9 cellular contexts compared by ENCODE assay signal in genomic region chr16:81752225-81752875, GRCh38. TPM values are rescaled to one million over a fixed set of nuclear protein-coding genes. Genes with fewer than 3 reads are reported as not detected.
DNase-seq lines count a peak whose midpoint lies in the region; ATAC-seq and TF ChIP-seq lines count a peak whose summit lies in the region.
"Had no signal": no experiment of that assay in that cellular context is flagged by ENCODE, and none has a peak within 500 bp of the region (broad histone marks: within the 10 kb centered on the region; RNA-seq: fewer than 3 reads in every experiment).

No MANE protein-coding gene starts in this region.

- no peak overlapping the region for H2AFZ ChIP-seq in HCT116 (ENCODE audit: low read depth, low read length, poor library complexity, severe bottlenecking)
- H2AFZ ChIP-seq in MM.1S (ENCODE audit: low read length): peak overlapping the region; percentile 95

- H3K9me3 ChIP-seq in HCT116 (ENCODE audit: control insufficient read depth in 1 of 2, insufficient read depth in 1 of 2, low read depth in 1 of 2, low read length in 2 of 2) (no peaks in the 10 kb centered on the region), MM.1S (replicated peaks; ENCODE audit: insufficient read depth, low read length) (no peaks in the 10 kb centered on the region)

- TF ChIP-seq CTCF in HCT116 (IDR thresholded peaks at IDR 0.05 in 2 of 3, conservative IDR thresholded peaks at IDR 0.05 in 1 of 3; ENCODE audit: borderline replicate concordance in 1 of 3, insufficient read depth in 1 of 3, low read depth in 2 of 3, low read length in 2 of 3) (no peak), MM.1S (IDR thresholded peaks at IDR 0.05; ENCODE audit: low read length) (no peak)

- no peak overlapping the region for H3K27ac ChIP-seq in HCT116 (ENCODE audit: low read depth, low read length)
- peak overlapping the region; percentile 55; the same call in 1 of the 2 replicates for H3K27ac ChIP-seq in MM.1S (ENCODE audit: low read length)
- H3K27ac ChIP-seq: SK-N-MC had no signal

- no peak overlapping the region for H3K4me3 ChIP-seq in HCT116 (replicated peaks in 1 of 2; ENCODE audit: low read depth in 1 of 2, low read length in 2 of 2)
- no peak overlapping the region for H3K4me3 ChIP-seq in MM.1S (ENCODE audit: low read length)
- H3K4me3 ChIP-seq: SK-N-MC had no signal

- H3K36me3 ChIP-seq in HCT116 (ENCODE audit: control insufficient read depth in 1 of 2, insufficient read depth in 2 of 2, low read length in 2 of 2) (no peaks in the 10 kb centered on the region), MM.1S (replicated peaks; ENCODE audit: insufficient read depth, low read length) (no peaks in the 10 kb centered on the region)

- no peak for TF ChIP-seq RAD21 in HCT116 (IDR thresholded peaks at IDR 0.05; ENCODE audit: low read depth)

- RAD21 ChIA-PET in HCT116 (lab: Charles Lee; ENCODE audit: low non-redundant PET in 1 of 2, low total read pairs in 2 of 2, uncharacterized antibody in 2 of 2, unreplicated experiment in 2 of 2): no interaction called here

- intact Hi-C loops in HCT116 (cut with micrococcal nuclease): no loop called here
- intact Hi-C loops in sciatic nerve (cut with DNase I): no loop called here

- POLR2A ChIA-PET in HCT116 (lab: Charles Lee): interaction anchor here (1.0 kb wide), 1 partner anchor 22 kb away, joined by 3 read pairs; no protein-coding TSS in a partner anchor

- no peaks in the 10 kb centered on the region for H4K20me1 ChIP-seq in HCT116 (ENCODE audit: insufficient read depth)
- no peaks in the 10 kb centered on the region for H4K20me1 ChIP-seq in MM.1S (ENCODE audit: insufficient read depth, low read length)

- ATAC-seq in GM18511 (IDR thresholded peaks at IDR 0.05; ENCODE audit: unreplicated experiment): peak; percentile 94
- ATAC-seq in HCT116: peak; percentile 47
- peak; percentile 87 for ATAC-seq in sciatic nerve

- no peaks in the 10 kb centered on the region for H3F3A ChIP-seq in MM.1S (ENCODE audit: insufficient read depth, low read length)

- peak overlapping the region; percentile 32; the same call in 1 of the 2 replicates for H3K4me2 ChIP-seq in HCT116 (ENCODE audit: low read length)
- peak overlapping the region; percentile 68 for H3K4me2 ChIP-seq in MM.1S (ENCODE audit: low read depth, low read length)

- DNase-seq in HCT116 (ENCODE audit: low read depth, low spot score) (no peak), MM.1S (peak; percentile 50), erythroblast (lab: John Stamatoyannopoulos, UW) (peak; percentile 35 to 66), sciatic nerve (ENCODE audit: low spot score) (peak; percentile 62), NCI-H748 (lab: John Stamatoyannopoulos, UW; ENCODE audit: unreplicated experiment) (no peak), T1000 (lab: John Stamatoyannopoulos, UW) (no peak)
- no peak for DNase-seq in activated effector memory CD4-positive, alpha-beta T cell treated with anti-CD3 and anti-CD28 coated beads, Interleukin-2, amount 50 U/mL, for 16 hours

- CTCF ChIA-PET in HCT116 (lab: Charles Lee): no interaction called here

- H3K4me1 ChIP-seq in HCT116 (ENCODE audit: control insufficient read depth in 1 of 2, insufficient read depth in 2 of 2, low read length in 2 of 2) (peaks cover 0 to 14% of the 10 kb centered on the region in 2 experiments; a peak in 2 of 4 replicates), MM.1S (ENCODE audit: low read length) (peaks cover 14% of the 10 kb centered on the region)

- H3K9me2 ChIP-seq in HCT116 (ENCODE audit: insufficient read depth) (no peaks in the 10 kb centered on the region), MM.1S (replicated peaks; ENCODE audit: insufficient read depth, low read length) (no peaks in the 10 kb centered on the region)

- no peaks in the 10 kb centered on the region for H3K79me2 ChIP-seq in HCT116 (ENCODE audit: insufficient read depth, low read length)
- no peaks in the 10 kb centered on the region for H3K79me2 ChIP-seq in MM.1S (ENCODE audit: low read length)

- no TSS peak for BruUV-seq in HCT116 (replicated peaks; lab: Mats Ljungman, UMichigan)

- no peak for TF ChIP-seq POLR2A in HCT116 (IDR thresholded peaks at IDR 0.05; ENCODE audit: borderline replicate concordance, extremely low read depth, insufficient read depth, insufficient read length)
- TF ChIP-seq POLR2A in erythroblast (IDR thresholded peaks at IDR 0.05; ENCODE audit: low read length): peak; percentile 48

- H3K27me3 ChIP-seq in HCT116 (ENCODE audit: insufficient read depth, low read length): no peaks in the 10 kb centered on the region
- H3K27me3 ChIP-seq in MM.1S (replicated peaks; ENCODE audit: insufficient read depth, low read length): no peaks in the 10 kb centered on the region

- no peak overlapping the region for H3K9ac ChIP-seq in HCT116 (ENCODE audit: low read length)
- peak overlapping the region; percentile 56 for H3K9ac ChIP-seq in MM.1S (ENCODE audit: low read length)

TF ChIP-seq in HCT116, 20 proteins besides CTCF, POLR2A, EP300 and RAD21:
- TF ChIP-seq REST (IDR thresholded peaks at IDR 0.05; ENCODE audit: low read depth): no peak
- TF ChIP-seq ZNF274 (IDR thresholded peaks at IDR 0.05; ENCODE audit: low read depth, low read length): no peak
- TF ChIP-seq EZH2 (IDR thresholded peaks at IDR 0.05): no peak
- no peak for TF ChIP-seq YY1 (IDR thresholded peaks at IDR 0.05; ENCODE audit: extremely low read depth, insufficient replicate concordance, low read depth, low read length)
- no peak for TF ChIP-seq JUND (IDR thresholded peaks at IDR 0.05)
- no peak for TF ChIP-seq EGR1 (IDR thresholded peaks at IDR 0.05; ENCODE audit: low read depth)
- TF ChIP-seq EZH2phosphoT487 (IDR thresholded peaks at IDR 0.05; ENCODE audit: borderline replicate concordance): no peak
- no peak for TF ChIP-seq CEBPB (IDR thresholded peaks at IDR 0.05; ENCODE audit: low read depth)
- TF ChIP-seq POLR2AphosphoS5 (IDR thresholded peaks at IDR 0.05; ENCODE audit: low read depth, low read length): no peak
- TF ChIP-seq SP1 (IDR thresholded peaks at IDR 0.05; ENCODE audit: low read depth): no peak
- TF ChIP-seq ATF3 (IDR thresholded peaks at IDR 0.05): no peak

RNA-seq across cellular contexts. Expression of gene PLCG2, which starts 26.7 kb away (rescaled TPM):
- total RNA-seq in HCT116 (2021; ENCODE audit: unreplicated experiment) (31.2 TPM), sciatic nerve (40.7 TPM)
- 19.8 and 21.8 TPM in 2 replicates for polyA plus RNA-seq in HCT116 (2012)

Comparison
In these comparisons a context has a peak if more than half of its experiments do, and no peak if none do; other contexts are left out.
1. DNase-seq: peak in MM.1S (single experiment), erythroblast (2 of 2) and sciatic nerve (single experiment); none in HCT116 (single experiment), NCI-H748 (single experiment), T1000 (single experiment) and activated effector memory CD4-positive, alpha-beta T cell treated with anti-CD3 and anti-CD28 coated beads, Interleukin-2, amount 50 U/mL, for 16 hours (single experiment).
2. Peak in every context shown above with its lines, with median percentiles within 50 percentile points of each other: ATAC-seq.